ENCODE assay signal across 20 cellular contexts in the genomic region with DNA sequence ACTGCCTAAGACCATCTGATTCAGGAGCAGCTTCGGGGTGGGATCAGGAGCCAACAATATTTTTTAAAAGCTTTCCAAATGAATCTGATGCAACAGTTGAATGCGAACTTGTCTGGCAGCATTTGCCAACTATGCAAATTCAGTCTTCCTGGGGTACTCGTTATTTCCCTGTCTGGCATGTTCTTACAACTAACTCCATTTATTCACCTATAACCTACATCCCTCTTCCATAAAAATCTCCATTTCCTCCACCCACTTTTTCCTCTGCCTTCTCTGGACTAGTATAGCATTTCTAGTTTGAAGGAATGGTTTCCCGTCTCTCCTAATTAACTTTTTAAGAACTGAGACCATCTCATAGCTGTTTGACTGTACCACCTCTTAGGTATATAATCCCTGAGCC. TPM values are rescaled to one million over a fixed set of nuclear protein-coding genes. Genes with fewer than 3 reads are reported as not detected.
A peak's percentile ranks its signal among the peaks of the same experiment; 100 is the strongest.
DNase-seq lines count a peak whose midpoint lies in the region; ATAC-seq and TF ChIP-seq lines count a peak whose summit lies in the region.
"Had no signal": no experiment of that assay in that cellular context is flagged by ENCODE, and none has a peak within 500 bp of the region (broad histone marks: within the 10 kb centered on the region; RNA-seq: fewer than 3 reads in every experiment).

No MANE protein-coding gene starts in this region.

- H3K79me2 ChIP-seq in GM23338 (replicated peaks; ENCODE audit: insufficient read depth): no peaks in the 10 kb centered on the region

- no peaks in the 10 kb centered on the region for H3F3A ChIP-seq in GM23338 (replicated peaks; ENCODE audit: low read depth)

- TF ChIP-seq CTCF in GM23338 (conservative IDR thresholded peaks at IDR 0.05; ENCODE audit: low read depth in 2 of 2) (no peak), WTC11 (IDR thresholded peaks at IDR 0.05) (no peak), brain microvascular endothelial cell (IDR thresholded peaks at IDR 0.05; ENCODE audit: low read depth, low read length, missing control alignments) (no peak)

- H4K20me1 ChIP-seq in GM23338 (replicated peaks; ENCODE audit: insufficient read depth): no peaks in the 10 kb centered on the region

- H3K4me3 Mint-ChIP-seq in GM23338 (no peak overlapping the region), WTC11 (no peak overlapping the region)
- no peak overlapping the region for H3K4me3 Mint-ChIP-seq in stimulated activated effector memory CD8-positive, alpha-beta T cell treated with anti-CD3 and anti-CD28 coated beads, Interleukin-12 subunit alpha, Interleukin-12 subunit beta, amount 100 ng/mL, for 72 hours
- H3K4me3 Mint-ChIP-seq: CD8-positive, alpha-beta memory T cell; HFFc6 had no signal

- H3K36me3 Mint-ChIP-seq in GM23338 (ENCODE audit: low read depth) (peaks cover 23% of the 10 kb centered on the region), WTC11 (peaks cover 24% of the 10 kb centered on the region)
- H3K36me3 Mint-ChIP-seq in stimulated activated effector memory CD8-positive, alpha-beta T cell treated with anti-CD3 and anti-CD28 coated beads, Interleukin-12 subunit alpha, Interleukin-12 subunit beta, amount 100 ng/mL, for 72 hours: no peaks in the 10 kb centered on the region

- H3K36me3 ChIP-seq in GM23338 (ENCODE audit: insufficient read depth): peaks cover 10% of the 10 kb centered on the region; the same call in 1 of the 2 replicates
- H3K36me3 ChIP-seq in brain microvascular endothelial cell (replicated peaks): no peaks in the 10 kb centered on the region

- DNase-seq in GM23338 (ENCODE audit: low spot score): no peak
- no peak for DNase-seq in WTC11 (ENCODE audit: low spot score)
- DNase-seq in stimulated activated effector memory CD8-positive, alpha-beta T cell treated with anti-CD3 and anti-CD28 coated beads, Interleukin-12 subunit alpha, Interleukin-12 subunit beta, amount 100 ng/mL, for 72 hours (ENCODE audit: low spot score in 2 of 2): no peak
- DNase-seq in brain microvascular endothelial cell: no peak
- DNase-seq in cerebellar cortex (ENCODE audit: low spot score): no peak
- DNase-seq in Right ventricle myocardium superior: no peak
- DNase-seq: AML-193; CD8-positive, alpha-beta memory T cell; H7; HFFc6; Kasumi-1; NCI-H1417; NCI-H187; NCI-H510A; NCI-H774; NK-92 treated with Interleukin-12 subunit alpha and Interleukin-12 subunit beta, amount 100 ng/mL, for 24 hours had no signal

- POLR2A ChIA-PET in WTC11 (lab: Charles Lee): interaction anchor here (0.5 to 0.7 kb wide), 2 partner anchors 8 to 19 kb away, joined by 3 to 4 read pairs; no protein-coding TSS in a partner anchor

- no peaks in the 10 kb centered on the region for H3K27me3 ChIP-seq in GM23338 (ENCODE audit: insufficient read depth)
- no peaks in the 10 kb centered on the region for H3K27me3 ChIP-seq in brain microvascular endothelial cell (replicated peaks)

- H3K9me3 Mint-ChIP-seq in GM23338 (peaks cover 14% of the 10 kb centered on the region), WTC11 (peaks cover 14% of the 10 kb centered on the region)
- H3K9me3 Mint-ChIP-seq in stimulated activated effector memory CD8-positive, alpha-beta T cell treated with anti-CD3 and anti-CD28 coated beads, Interleukin-12 subunit alpha, Interleukin-12 subunit beta, amount 100 ng/mL, for 72 hours: no peaks in the 10 kb centered on the region

- no peak overlapping the region for H3K4me3 ChIP-seq in GM23338
- no peak overlapping the region for H3K4me3 ChIP-seq in brain microvascular endothelial cell (ENCODE audit: low read depth, low read length)

- H3K27me3 Mint-ChIP-seq in GM23338 (ENCODE audit: insufficient read depth, low read depth, poor library complexity) (peaks cover 3% of the 10 kb centered on the region), WTC11 (ENCODE audit: low read depth) (no peaks in the 10 kb centered on the region)
- H3K27me3 Mint-ChIP-seq: CD8-positive, alpha-beta memory T cell had no signal

- peaks cover 9% of the 10 kb centered on the region; the same call in 1 of the 2 replicates for H3K4me1 ChIP-seq in GM23338 (ENCODE audit: insufficient read depth)

- H3K27ac ChIP-seq in GM23338 (ENCODE audit: low read depth) (peak overlapping the region; percentile 53; the same call in 1 of the 2 replicates), brain microvascular endothelial cell (no peak overlapping the region)
- H3K27ac ChIP-seq: C4-2B had no signal

- no peak overlapping the region for H3K4me2 ChIP-seq in GM23338

- H3K4me1 Mint-ChIP-seq in GM23338 (peaks cover 7% of the 10 kb centered on the region; the same call in 2 of the 3 replicates), WTC11 (peaks cover 8% of the 10 kb centered on the region)
- H3K4me1 Mint-ChIP-seq in stimulated activated effector memory CD8-positive, alpha-beta T cell treated with anti-CD3 and anti-CD28 coated beads, Interleukin-12 subunit alpha, Interleukin-12 subunit beta, amount 100 ng/mL, for 72 hours: peaks cover 5% of the 10 kb centered on the region

- in situ Hi-C loops in brain microvascular endothelial cell (cut with HindIII; ENCODE audit: low pct_ligation_motif_present, low sequenced_read_pairs): no loop called here

- no peaks in the 10 kb centered on the region for H3K9me2 ChIP-seq in GM23338 (ENCODE audit: insufficient read depth)

- peak overlapping the region; percentile 42 for H3K27ac Mint-ChIP-seq in GM23338
- H3K27ac Mint-ChIP-seq in WTC11: peak overlapping the region; percentile 66; the same call in 1 of the 2 replicates
- H3K27ac Mint-ChIP-seq in stimulated activated effector memory CD8-positive, alpha-beta T cell treated with anti-CD3 and anti-CD28 coated beads, Interleukin-12 subunit alpha, Interleukin-12 subunit beta, amount 100 ng/mL, for 72 hours: peak overlapping the region; percentile 81
- H3K27ac Mint-ChIP-seq: CD8-positive, alpha-beta memory T cell; HFFc6 had no signal

- no peak for ATAC-seq in GM23338
- ATAC-seq in WTC11: no peak
- ATAC-seq in esophagus mucosa: peak; percentile 47
- ATAC-seq in stimulated activated effector memory CD8-positive, alpha-beta T cell treated with anti-CD3 and anti-CD28 coated beads, Interleukin-12 subunit alpha, Interleukin-12 subunit beta, amount 100 ng/mL, for 72 hours: no peak
- ATAC-seq in GM21717 (IDR thresholded peaks at IDR 0.05; ENCODE audit: unreplicated experiment): no peak
- ATAC-seq in Right ventricle myocardium superior (ENCODE audit: poor library complexity): no peak
- ATAC-seq: Panc1 had no signal

- H2AFZ ChIP-seq in GM23338: no peak overlapping the region

- CTCF ChIA-PET in WTC11 (lab: Charles Lee): no interaction called here

- intact Hi-C loops in Right ventricle myocardium superior (cut with DNase I): no loop called here

TF ChIP-seq in GM23338, 12 proteins besides CTCF, POLR2A, EP300 and RAD21 (continues in another document):
- no peak for TF ChIP-seq EZH2 (IDR thresholded peaks at IDR 0.05; ENCODE audit: low read depth, unreplicated experiment)
- no peak for TF ChIP-seq POLR2AphosphoS5 (IDR thresholded peaks at IDR 0.05; ENCODE audit: low read depth)
- no peak for TF ChIP-seq ZNF114 (CRISPR knock-in tag; IDR thresholded peaks at IDR 0.05)

TF ChIP-seq in WTC11, 78 proteins besides CTCF, POLR2A, EP300 and RAD21:
- TF ChIP-seq, protein P1, sequence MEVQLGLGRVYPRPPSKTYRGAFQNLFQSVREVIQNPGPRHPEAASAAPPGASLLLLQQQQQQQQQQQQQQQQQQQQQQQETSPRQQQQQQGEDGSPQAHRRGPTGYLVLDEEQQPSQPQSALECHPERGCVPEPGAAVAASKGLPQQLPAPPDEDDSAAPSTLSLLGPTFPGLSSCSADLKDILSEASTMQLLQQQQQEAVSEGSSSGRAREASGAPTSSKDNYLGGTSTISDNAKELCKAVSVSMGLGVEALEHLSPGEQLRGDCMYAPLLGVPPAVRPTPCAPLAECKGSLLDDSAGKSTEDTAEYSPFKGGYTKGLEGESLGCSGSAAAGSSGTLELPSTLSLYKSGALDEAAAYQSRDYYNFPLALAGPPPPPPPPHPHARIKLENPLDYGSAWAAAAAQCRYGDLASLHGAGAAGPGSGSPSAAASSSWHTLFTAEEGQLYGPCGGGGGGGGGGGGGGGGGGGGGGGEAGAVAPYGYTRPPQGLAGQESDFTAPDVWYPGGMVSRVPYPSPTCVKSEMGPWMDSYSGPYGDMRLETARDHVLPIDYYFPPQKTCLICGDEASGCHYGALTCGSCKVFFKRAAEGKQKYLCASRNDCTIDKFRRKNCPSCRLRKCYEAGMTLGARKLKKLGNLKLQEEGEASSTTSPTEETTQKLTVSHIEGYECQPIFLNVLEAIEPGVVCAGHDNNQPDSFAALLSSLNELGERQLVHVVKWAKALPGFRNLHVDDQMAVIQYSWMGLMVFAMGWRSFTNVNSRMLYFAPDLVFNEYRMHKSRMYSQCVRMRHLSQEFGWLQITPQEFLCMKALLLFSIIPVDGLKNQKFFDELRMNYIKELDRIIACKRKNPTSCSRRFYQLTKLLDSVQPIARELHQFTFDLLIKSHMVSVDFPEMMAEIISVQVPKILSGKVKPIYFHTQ (CRISPR knock-in tag; IDR thresholded peaks at IDR 0.05): no peak
- TF ChIP-seq GRHL2 (CRISPR knock-in tag; IDR thresholded peaks at IDR 0.05; ENCODE audit: insufficient replicate concordance, severe bottlenecking): no peak
- no peak for TF ChIP-seq ZNF138 (CRISPR knock-in tag; conservative IDR thresholded peaks at IDR 0.05)
- TF ChIP-seq, protein P2, sequence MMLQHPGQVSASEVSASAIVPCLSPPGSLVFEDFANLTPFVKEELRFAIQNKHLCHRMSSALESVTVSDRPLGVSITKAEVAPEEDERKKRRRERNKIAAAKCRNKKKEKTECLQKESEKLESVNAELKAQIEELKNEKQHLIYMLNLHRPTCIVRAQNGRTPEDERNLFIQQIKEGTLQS (CRISPR knock-in tag; conservative IDR thresholded peaks at IDR 0.05): no peak

RNA-seq across cellular contexts. Expression of gene UGDH, which starts 36.2 kb away (rescaled TPM):
- total RNA-seq in GM23338 (2014; rRNA removed; shearing (Covaris generic)): 69.8 and 81.3 TPM in 2 replicates
- 45.8 and 48.9 TPM in 2 replicates for polyA plus RNA-seq in GM23338 (2016; fragmentation: Nextera tagmentation; extraction: Ambion mirVana)
- total RNA-seq in WTC11 (2021) (80.2 to 97.5 TPM (median 89.0 TPM) in 3 replicates), esophagus mucosa (42.7 TPM), Right ventricle myocardium superior (14.2 TPM)
